ENCODE assay signal across 8 cellular contexts in genomic region chr10:14648042-14648765, GRCh38.
DNase-seq lines count a peak whose midpoint lies in the region; ATAC-seq and TF ChIP-seq lines count a peak whose summit lies in the region.

No MANE protein-coding gene starts in this region.

- H3K4me1 Mint-ChIP-seq in nephron progenitor cell, result peaks cover 39% of the 10 kb centered on the region
- H3K4me1 Mint-ChIP-seq in stimulated activated naive B cell treated with anti-CD40 and anti-IgM and Interleukin-4, amounts not matched to agents 10 μg/mL and 1 μg/mL and 100 μg/mL, for 72 hours, result peaks cover 40 to 78% of the 10 kb centered on the region in 2 donors

- peak; percentile 4 for DNase-seq in AG04449 (ENCODE audit: low read depth, low spot score)
- DNase-seq in NCI-H774 (lab: John Stamatoyannopoulos, UW), result peak; percentile 90
- DNase-seq in activated T-cell treated with anti-CD3 and anti-CD28 coated beads for 48 hours (ENCODE audit: low read depth), result peak; percentile 48
- peak; percentile 3 for DNase-seq in fibroblast of gingiva (ENCODE audit: low read depth)
- DNase-seq in nephron progenitor cell, result peak; percentile 17
- peak; percentile 87 for DNase-seq in stimulated activated naive B cell treated with anti-CD40 and anti-IgM and Interleukin-4, amounts not matched to agents 10 μg/mL and 1 μg/mL and 100 μg/mL, for 72 hours

- H3K4me3 ChIP-seq in AG04449 (ENCODE audit: low read depth, low read length), result no peak overlapping the region

- H3K27me3 Mint-ChIP-seq in nephron progenitor cell (ENCODE audit: low read depth, poor library complexity), result no peaks in the 10 kb centered on the region
- no peaks in the 10 kb centered on the region for H3K27me3 Mint-ChIP-seq in stimulated activated naive B cell treated with anti-CD40 and anti-IgM and Interleukin-4, amounts not matched to agents 10 μg/mL and 1 μg/mL and 100 μg/mL, for 72 hours

- peak; percentile 93 for ATAC-seq in GM18868 (IDR thresholded peaks at IDR 0.05; ENCODE audit: unreplicated experiment)
- peak; percentile 92 for ATAC-seq in HG03108 (IDR thresholded peaks at IDR 0.05; ENCODE audit: unreplicated experiment)
- ATAC-seq in stimulated activated naive B cell treated with anti-CD40 and anti-IgM and Interleukin-4, amounts not matched to agents 10 μg/mL and 1 μg/mL and 100 μg/mL, for 72 hours (replicated peaks), result peak; percentile 90 to 94

- H3K4me3 Mint-ChIP-seq in nephron progenitor cell, result no peak overlapping the region
- H3K4me3 Mint-ChIP-seq in stimulated activated naive B cell treated with anti-CD40 and anti-IgM and Interleukin-4, amounts not matched to agents 10 μg/mL and 1 μg/mL and 100 μg/mL, for 72 hours, result peak overlapping the region; percentile 72

- no peak overlapping the region for H3K27ac Mint-ChIP-seq in nephron progenitor cell
- peak overlapping the region; percentile 94 for H3K27ac Mint-ChIP-seq in stimulated activated naive B cell treated with anti-CD40 and anti-IgM and Interleukin-4, amounts not matched to agents 10 μg/mL and 1 μg/mL and 100 μg/mL, for 72 hours

- peaks cover 3% of the 10 kb centered on the region for H3K9me3 Mint-ChIP-seq in nephron progenitor cell
- H3K9me3 Mint-ChIP-seq in stimulated activated naive B cell treated with anti-CD40 and anti-IgM and Interleukin-4, amounts not matched to agents 10 μg/mL and 1 μg/mL and 100 μg/mL, for 72 hours, result no peaks in the 10 kb centered on the region

- POLR2A ChIA-PET in AG04449 (lab: Yijun Ruan, JAX), result no interaction called here

- TF ChIP-seq CTCF in AG04449 (IDR thresholded peaks at IDR 0.05; ENCODE audit: insufficient read depth, low read length, missing control alignments) (no peak), nephron progenitor cell (IDR thresholded peaks at IDR 0.05) (no peak)

- no peaks in the 10 kb centered on the region for H3K36me3 Mint-ChIP-seq in nephron progenitor cell (ENCODE audit: low read depth)
- no peaks in the 10 kb centered on the region for H3K36me3 Mint-ChIP-seq in stimulated activated naive B cell treated with anti-CD40 and anti-IgM and Interleukin-4, amounts not matched to agents 10 μg/mL and 1 μg/mL and 100 μg/mL, for 72 hours

- CTCF ChIA-PET in AG04449 (lab: Yijun Ruan, JAX), result no interaction called here

Comparison
In these comparisons a context has a peak if more than half of its experiments do, and no peak if none do; other contexts are left out.
1. DNase-seq: peak in every context shown above with its lines; median percentile 90 in NCI-H774; 87 in stimulated activated naive B cell treated with anti-CD40 and anti-IgM and Interleukin-4, amounts not matched to agents 10 μg/mL and 1 μg/mL and 100 μg/mL, for 72 hours; 48 in activated T-cell treated with anti-CD3 and anti-CD28 coated beads for 48 hours; 17 in nephron progenitor cell; 4 in AG04449; 3 in fibroblast of gingiva.